In the genomic region with DNA sequence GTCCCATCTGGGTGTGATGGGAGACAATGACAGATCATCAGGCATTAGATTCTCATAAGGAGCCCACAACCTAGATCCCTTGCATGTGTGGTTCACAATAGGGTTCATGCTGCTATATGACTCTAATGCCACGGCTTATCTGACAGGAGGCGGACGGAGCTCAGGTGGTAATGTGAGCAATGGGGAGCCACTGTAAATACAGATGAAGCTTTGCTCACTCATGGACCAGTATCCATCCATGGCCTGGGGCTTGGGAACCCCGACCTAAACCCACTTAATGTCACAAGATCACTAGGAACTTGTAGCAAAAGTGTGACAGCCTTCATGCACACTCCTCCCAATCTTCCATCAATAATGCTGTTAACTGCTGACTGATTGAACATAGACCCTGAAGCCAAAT, we compare ENCODE assay signal across 10 cellular contexts. TPM values are rescaled to one million over a fixed set of nuclear protein-coding genes. Genes with fewer than 3 reads are reported as not detected.
DNase-seq lines count a peak whose midpoint lies in the region; ATAC-seq and TF ChIP-seq lines count a peak whose summit lies in the region.
"Had no signal": no experiment of that assay in that cellular context is flagged by ENCODE, and none has a peak within 500 bp of the region (broad histone marks: within the 10 kb centered on the region; RNA-seq: fewer than 3 reads in every experiment).

No MANE protein-coding gene starts in this region.

- peaks cover 26% of the 10 kb centered on the region for H3K4me1 ChIP-seq in CD4-positive, alpha-beta memory T cell (ENCODE audit: insufficient read depth, low read length)
- peaks cover 0 to 27% (median 19%) of the 10 kb centered on the region in 4 donors for H3K4me1 ChIP-seq in sigmoid colon

- H3K27ac ChIP-seq in CD4-positive, alpha-beta memory T cell (ENCODE audit: low read depth, low read length), result no peak overlapping the region
- no peak overlapping the region for H3K27ac ChIP-seq in sigmoid colon
- H3K27ac ChIP-seq: A549 had no signal

- no peak for ATAC-seq in HG03565 (IDR thresholded peaks at IDR 0.05; ENCODE audit: unreplicated experiment)
- ATAC-seq: A549, K562 had no signal

- H3K27me3 Mint-ChIP-seq in CD4-positive, alpha-beta memory T cell, result no peaks in the 10 kb centered on the region
- H3K27me3 Mint-ChIP-seq in brain, result peaks cover 9% of the 10 kb centered on the region

- no peak for DNase-seq in CD4-positive, alpha-beta memory T cell
- peak; percentile 44 for DNase-seq in sigmoid colon
- DNase-seq in retina, result no peak
- no peak for DNase-seq in COLO668 (lab: John Stamatoyannopoulos, UW; ENCODE audit: unreplicated experiment)
- DNase-seq: HCEC 1CT had no signal

- peak overlapping the region in 4 of 7 donors; percentile 25 to 69 (median 66) for H3K27ac Mint-ChIP-seq in CD4-positive, alpha-beta memory T cell
- H3K27ac Mint-ChIP-seq in brain, result no peak overlapping the region
- H3K27ac Mint-ChIP-seq: CD14-positive monocyte had no signal

- no peak for TF ChIP-seq EP300 in sigmoid colon (IDR thresholded peaks at IDR 0.05)

- peaks cover 21 to 43% (median 31%) of the 10 kb centered on the region in 4 donors for H3K4me1 Mint-ChIP-seq in CD4-positive, alpha-beta memory T cell
- H3K4me1 Mint-ChIP-seq in brain, result peaks cover 34% of the 10 kb centered on the region

- peak overlapping the region in 3 of 8 donors; percentile 1 to 43 (median 10) for H3K4me3 Mint-ChIP-seq in CD4-positive, alpha-beta memory T cell
- peak overlapping the region in 3 of 5 experiments; percentile 21 to 68 (median 47) for H3K4me3 Mint-ChIP-seq in brain
- H3K4me3 Mint-ChIP-seq: CD14-positive monocyte had no signal

- TF ChIP-seq POLR2A in sigmoid colon (IDR thresholded peaks at IDR 0.05), result no peak

- H3K36me3 ChIP-seq in CD4-positive, alpha-beta memory T cell (ENCODE audit: insufficient read depth, low read length), result peaks cover 7% of the 10 kb centered on the region
- H3K36me3 ChIP-seq in sigmoid colon, result peaks cover 0 to 39% (median 12%) of the 10 kb centered on the region in 4 donors

- TF ChIP-seq CTCF in brain (conservative IDR thresholded peaks at IDR 0.05) (no peak), sigmoid colon (IDR thresholded peaks at IDR 0.05) (no peak)

- H3K36me3 Mint-ChIP-seq in CD4-positive, alpha-beta memory T cell, result peaks cover 11 to 34% of the 10 kb centered on the region in 2 donors
- H3K36me3 Mint-ChIP-seq in brain, result peaks cover 33% of the 10 kb centered on the region

- intact Hi-C loops in CD4-positive, alpha-beta memory T cell (cut with micrococcal nuclease), result loop anchor here (5.0 kb wide), 1 partner anchor 44 kb away; no protein-coding TSS in a partner anchor
- intact Hi-C loops in sigmoid colon (cut with DNase I), result loop anchor here (5.0 kb wide), 1 partner anchor 36 kb away; the partner anchor contains the start of gene SCAMP2

- H3K27me3 ChIP-seq in CD4-positive, alpha-beta memory T cell (ENCODE audit: insufficient read depth, low read length), result no peaks in the 10 kb centered on the region
- H3K27me3 ChIP-seq in sigmoid colon, result no peaks in the 10 kb centered on the region

- H3K4me3 ChIP-seq in CD4-positive, alpha-beta memory T cell (ENCODE audit: low read length in 2 of 2), result no peak overlapping the region
- no peak overlapping the region for H3K4me3 ChIP-seq in sigmoid colon
- H3K4me3 ChIP-seq: A549, K562 had no signal

- no peaks in the 10 kb centered on the region for H3K9me3 ChIP-seq in CD4-positive, alpha-beta memory T cell (ENCODE audit: control insufficient read depth in 1 of 2, low read length in 2 of 2)
- H3K9me3 ChIP-seq in sigmoid colon, result no peaks in the 10 kb centered on the region
- H3K9me3 ChIP-seq: A549 had no signal

- no peaks in the 10 kb centered on the region for H3K9me3 Mint-ChIP-seq in CD4-positive, alpha-beta memory T cell
- H3K9me3 Mint-ChIP-seq in brain, result no peaks in the 10 kb centered on the region

- POLR2A ChIA-PET in CD4-positive, alpha-beta memory T cell (lab: Charles Lee; ENCODE audit: partially characterized antibody), result interaction anchor here (0.6 to 10.8 kb wide), 5 partner anchors 15 to 118 kb away, joined by 3 to 155 read pairs (median 3); partner anchors contain the start of genes COX5A, MPI and ULK3

- CTCF ChIA-PET in CD4-positive, alpha-beta memory T cell (lab: Charles Lee; ENCODE audit: partially characterized antibody), result interaction anchor here (1.2 to 10.4 kb wide), 3 partner anchors 34 to 66 kb away, joined by 3 to 136 read pairs (median 4); partner anchors contain the start of gene ULK3

- WGBS in sigmoid colon, 2 donors, result 96 to 97% methylated on average over 4 of the region's 4 CpGs

RNA-seq across cellular contexts. Expression of gene FAM219B, which starts 2.0 kb away (rescaled TPM):
- 100 to 1,000 TPM; 101 to 117 TPM for total RNA-seq in CD4-positive, alpha-beta memory T cell
- polyA plus RNA-seq in CD4-positive, alpha-beta memory T cell, result 10 to 100 TPM; 17.4 to 26.1 TPM
- 44.5 TPM for polyA plus RNA-seq in brain (ENCODE audit: insufficient read depth, low read depth, low replicate concordance)
- 10 to 100 TPM; 50.5 to 65.0 (median 57.2) TPM for total RNA-seq in sigmoid colon
- 10 to 100 TPM; 16.6 to 38.4 (median 30.1) TPM for polyA plus RNA-seq in sigmoid colon

RNA-seq across cellular contexts. Expression of gene MPI, which starts 18.8 kb away (rescaled TPM):
- total RNA-seq in CD4-positive, alpha-beta memory T cell, result 10 to 100 TPM; 70.4 to 73.1 TPM
- 10 to 100 TPM; 63.0 to 66.2 TPM for polyA plus RNA-seq in CD4-positive, alpha-beta memory T cell
- polyA plus RNA-seq in brain (ENCODE audit: insufficient read depth, low read depth, low replicate concordance), result 64.7 TPM
- total RNA-seq in sigmoid colon, result 10 to 100 TPM; 34.9 to 52.0 (median 45.5) TPM
- polyA plus RNA-seq in sigmoid colon, result 10 to 100 TPM; 45.6 to 87.4 (median 56.5) TPM

RNA-seq across cellular contexts. Expression of gene COX5A, which starts 29.2 kb away (rescaled TPM):
- 10 to 100 TPM; 66.8 to 74.4 TPM for total RNA-seq in CD4-positive, alpha-beta memory T cell
- polyA plus RNA-seq in CD4-positive, alpha-beta memory T cell, result 100 to 1,000 TPM; 331 to 336 TPM
- polyA plus RNA-seq in brain (ENCODE audit: insufficient read depth, low read depth, low replicate concordance) (342 TPM), sigmoid colon (1,000 to 10,000 TPM in 1 of 3 donors, 100 to 1,000 TPM in 2; 783 to 1,227 (median 854) TPM)
- 100 to 1,000 TPM in 1 of 4 donors, 10 to 100 TPM in 3; 73.7 to 124 (median 81.6) TPM for total RNA-seq in sigmoid colon

RNA-seq across cellular contexts. Expression of gene SCAMP2, which starts 35.5 kb away (rescaled TPM):
- 100 to 1,000 TPM; 132 to 138 TPM for total RNA-seq in CD4-positive, alpha-beta memory T cell
- 100 to 1,000 TPM; 152 to 179 TPM for polyA plus RNA-seq in CD4-positive, alpha-beta memory T cell
- polyA plus RNA-seq in brain (ENCODE audit: insufficient read depth, low read depth, low replicate concordance) (70.3 TPM), sigmoid colon (100 to 1,000 TPM in 1 of 3 donors, 10 to 100 TPM in 2; 28.7 to 131 (median 33.0) TPM)
- total RNA-seq in sigmoid colon, result 10 to 100 TPM; 27.8 to 37.8 (median 36.2) TPM

RNA-seq across cellular contexts. Expression of gene RPP25, which starts 47.9 kb away (rescaled TPM):
- total RNA-seq in CD4-positive, alpha-beta memory T cell, result 1 to 10 TPM; 2.6 to 2.8 TPM
- polyA plus RNA-seq in CD4-positive, alpha-beta memory T cell, result 1 to 10 TPM; 2.6 to 2.8 TPM
- 9.4 TPM for polyA plus RNA-seq in brain (ENCODE audit: insufficient read depth, low read depth, low replicate concordance)
- total RNA-seq in sigmoid colon, result 1 to 10 TPM; 3.7 to 4.8 (median 4.7) TPM
- polyA plus RNA-seq in sigmoid colon, result 10 to 100 TPM in 2 of 3 donors, 1 to 10 TPM in 1; 9.0 to 24.0 (median 16.1) TPM

Comparison
In these comparisons a context has a peak if more than half of its experiments do, and no peak if none do; other contexts are left out.
1. H3K27ac Mint-ChIP-seq: peak in CD4-positive, alpha-beta memory T cell (4 of 7); none in brain (0 of 5).